Comparison of ENCODE assay signal across 24 cellular contexts in the genomic region with DNA sequence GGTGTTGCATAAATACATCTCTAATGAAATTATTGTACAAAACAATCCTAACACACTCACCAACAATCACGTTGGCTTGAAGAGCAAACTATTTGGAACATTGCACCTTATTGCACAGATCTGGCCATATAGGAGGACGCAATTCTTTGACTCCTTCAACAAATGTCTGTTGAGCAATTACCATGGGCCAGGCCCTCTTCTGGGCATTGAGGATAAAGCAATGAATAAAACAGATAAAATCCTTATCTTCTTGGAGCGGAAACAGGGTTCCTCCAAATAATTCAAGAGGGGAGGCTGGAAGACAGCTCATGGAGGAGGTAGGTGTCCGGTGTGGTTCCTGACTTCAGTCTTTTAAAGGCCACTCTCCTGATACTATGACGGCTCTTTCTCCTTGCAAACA. TPM values are rescaled to one million over a fixed set of nuclear protein-coding genes. Genes with fewer than 3 reads are reported as not detected.
DNase-seq lines count a peak whose midpoint lies in the region; ATAC-seq and TF ChIP-seq lines count a peak whose summit lies in the region.
"Had no signal": no experiment of that assay in that cellular context is flagged by ENCODE, and none has a peak within 500 bp of the region (broad histone marks: within the 10 kb centered on the region; RNA-seq: fewer than 3 reads in every experiment).

No MANE protein-coding gene starts in this region.

- H3K79me2 ChIP-seq in DOHH2 (ENCODE audit: control insufficient read depth, low read length) (no peaks in the 10 kb centered on the region), hepatocyte (no peaks in the 10 kb centered on the region)

- no peak overlapping the region for H2BK5ac ChIP-seq in IMR-90 (ENCODE audit: low read depth, low read length, poor library complexity, severe bottlenecking)

- H3K4me1 Mint-ChIP-seq in stimulated activated naive B cell treated with anti-CD40 and anti-IgM and Interleukin-4, amounts not matched to agents 10 μg/mL and 1 μg/mL and 100 μg/mL, for 72 hours = no peaks in the 10 kb centered on the region
- H3K4me1 Mint-ChIP-seq: memory B cell had no signal

- H4K20me1 ChIP-seq in DOHH2 (ENCODE audit: control insufficient read depth, insufficient read depth, low read depth, low read length) = no peaks in the 10 kb centered on the region
- no peaks in the 10 kb centered on the region for H4K20me1 ChIP-seq in IMR-90 (ENCODE audit: insufficient read depth, low read length)
- H4K20me1 ChIP-seq in hepatocyte (ENCODE audit: insufficient read depth, poor library complexity, severe bottlenecking) = no peaks in the 10 kb centered on the region

- no peak overlapping the region for H2BK20ac ChIP-seq in IMR-90 (ENCODE audit: low read depth, low read length)

- no peak overlapping the region for H4K8ac ChIP-seq in IMR-90 (ENCODE audit: low read depth in 2 of 2, low read length in 2 of 2)

- H3K36me3 Mint-ChIP-seq in stimulated activated naive B cell treated with anti-CD40 and anti-IgM and Interleukin-4, amounts not matched to agents 10 μg/mL and 1 μg/mL and 100 μg/mL, for 72 hours = no peaks in the 10 kb centered on the region
- H3K36me3 Mint-ChIP-seq: memory B cell; naive thymus-derived CD8-positive, alpha-beta T cell had no signal

- H3K4me3 ChIP-seq in DOHH2 (ENCODE audit: low read length) (no peak overlapping the region), IMR-90 (ENCODE audit: insufficient read depth, low read depth, low read length) (no peak overlapping the region), foreskin fibroblast (ENCODE audit: low read depth in 1 of 2, low read length in 2 of 2) (no peak overlapping the region), hepatocyte (no peak overlapping the region), vagina (no peak overlapping the region)
- H3K4me3 ChIP-seq: heart right ventricle, PC-9 had no signal

- ATAC-seq in IMR-90 (ENCODE audit: low read depth) (no peak), HG02852 (IDR thresholded peaks at IDR 0.05; ENCODE audit: unreplicated experiment) (no peak)
- ATAC-seq in stimulated activated naive B cell treated with anti-CD40 and anti-IgM and Interleukin-4, amounts not matched to agents 10 μg/mL and 1 μg/mL and 100 μg/mL, for 72 hours (replicated peaks) = no peak
- ATAC-seq: heart right ventricle; naive thymus-derived CD8-positive, alpha-beta T cell had no signal

- no peak overlapping the region for H3K56ac ChIP-seq in IMR-90 (ENCODE audit: extremely low read depth, insufficient read depth, low read length)

- H3K9me1 ChIP-seq in IMR-90 (ENCODE audit: insufficient read depth, low read length) = no peaks in the 10 kb centered on the region

- DNase-seq in IMR-90 (no peak), SK-MEL-5 (ENCODE audit: low read depth, low spot score) (peak; percentile 16), foreskin fibroblast (peak; percentile 4 to 27), hepatocyte (ENCODE audit: low spot score) (no peak), vagina (ENCODE audit: extremely low spot score in 2 of 2) (no peak)
- no peak for DNase-seq in stimulated activated naive B cell treated with anti-CD40 and anti-IgM and Interleukin-4, amounts not matched to agents 10 μg/mL and 1 μg/mL and 100 μg/mL, for 72 hours
- DNase-seq: activated CD4-positive, alpha-beta T cell treated with anti-CD3 and anti-CD28 coated beads for 4 hours; activated effector memory CD4-positive, alpha-beta T cell treated with Interleukin-2 at 50 U/mL for 16 hours; AML-193; amniotic stem cell; caudate nucleus; effector CD8-positive, alpha-beta T cell; GDM1; heart right ventricle; naive thymus-derived CD8-positive, alpha-beta T cell; NCI-H187 treated with DMSO at 0.1 percent for 48 hours; NCI-H510A; PC-9; T-helper 9 cell had no signal

- H3K27ac ChIP-seq in DOHH2 (ENCODE audit: low read depth, low read length) = no peak overlapping the region
- no peak overlapping the region for H3K27ac ChIP-seq in IMR-90 (ENCODE audit: insufficient read depth, low read length)
- H3K27ac ChIP-seq in hepatocyte = no peak overlapping the region
- no peak overlapping the region for H3K27ac ChIP-seq in vagina
- H3K27ac ChIP-seq: heart right ventricle, PC-9 had no signal

- no peak overlapping the region for H3K4ac ChIP-seq in IMR-90 (ENCODE audit: low read depth, low read length)

- CTCF ChIA-PET in IMR-90 (lab: Yijun Ruan, JAX) = no interaction called here

- no peak overlapping the region for H2BK15ac ChIP-seq in IMR-90 (ENCODE audit: low read depth, low read length)

- in situ Hi-C loops in IMR-90 (cut with MboI; ENCODE audit: low sequenced_read_pairs) = no loop called here
- in situ Hi-C loops in SK-MEL-5 (cut with HindIII; ENCODE audit: low pct_unique_long_range_greater_than_20kb, low sequenced_read_pairs) = no loop called here

- H3K36me3 ChIP-seq in DOHH2 (ENCODE audit: control insufficient read depth, low read length) = no peaks in the 10 kb centered on the region
- no peaks in the 10 kb centered on the region for H3K36me3 ChIP-seq in IMR-90 (ENCODE audit: control insufficient read depth, insufficient read depth, low read length)
- H3K36me3 ChIP-seq in hepatocyte (replicated peaks; ENCODE audit: insufficient read depth, low read depth) = no peaks in the 10 kb centered on the region
- H3K36me3 ChIP-seq in vagina = no peaks in the 10 kb centered on the region
- H3K36me3 ChIP-seq: heart right ventricle had no signal

- peak; percentile 20 for TF ChIP-seq CTCF in DOHH2 (IDR thresholded peaks at IDR 0.05; ENCODE audit: low read depth, low read length, poor library complexity, severe bottlenecking)
- TF ChIP-seq CTCF in IMR-90 (conservative IDR thresholded peaks at IDR 0.05; ENCODE audit: low read depth, low read length) = peak; percentile 9; the same call in 1 of the 2 replicates
- TF ChIP-seq CTCF in foreskin fibroblast (IDR thresholded peaks at IDR 0.05; ENCODE audit: low read depth, low read length) = no peak
- no peak for TF ChIP-seq CTCF in hepatocyte (IDR thresholded peaks at IDR 0.05; ENCODE audit: poor library complexity)
- no peak for TF ChIP-seq CTCF in vagina (IDR thresholded peaks at IDR 0.05)

- H3K4me1 ChIP-seq in DOHH2 (ENCODE audit: control insufficient read depth, low read length) (no peaks in the 10 kb centered on the region), IMR-90 (ENCODE audit: control insufficient read depth, insufficient read depth, low read length) (no peaks in the 10 kb centered on the region), hepatocyte (ENCODE audit: insufficient read depth) (peaks cover 2% of the 10 kb centered on the region), vagina (peaks cover 8% of the 10 kb centered on the region)
- H3K4me1 ChIP-seq: heart right ventricle had no signal

- TF ChIP-seq RAD21 in IMR-90 (IDR thresholded peaks at IDR 0.05; ENCODE audit: low read length) = no peak

- H3K9me3 Mint-ChIP-seq in stimulated activated naive B cell treated with anti-CD40 and anti-IgM and Interleukin-4, amounts not matched to agents 10 μg/mL and 1 μg/mL and 100 μg/mL, for 72 hours = no peaks in the 10 kb centered on the region
- H3K9me3 Mint-ChIP-seq: memory B cell; naive thymus-derived CD8-positive, alpha-beta T cell had no signal

- H2AFZ ChIP-seq in IMR-90 (replicated peaks; ENCODE audit: low read length, poor library complexity) = no peak overlapping the region
- no peak overlapping the region for H2AFZ ChIP-seq in hepatocyte
- H2AFZ ChIP-seq: PC-9 had no signal

- WGBS in IMR-90 (ENCODE audit: extremely low coverage in 2 of 2, insufficient read length in 1 of 2), 2 experiments = 45% methylated on average over 2 of the region's 5 CpGs; no CpG with 5 or more reads in 1 of the 2 experiments
- WGBS in hepatocyte (ENCODE audit: low lambda C conversion rate, missing lambda C conversion rate) = 69% methylated on average over 5 of the region's 5 CpGs

- H3K14ac ChIP-seq in IMR-90 (replicated peaks; ENCODE audit: low read depth, low read length) = no peak overlapping the region

- H3K18ac ChIP-seq in IMR-90 (ENCODE audit: low read depth, low read length) = no peak overlapping the region

- POLR2A ChIA-PET in IMR-90 (lab: Charles Lee; ENCODE audit: unreplicated experiment) = no interaction called here

- H3K9me2 ChIP-seq in DOHH2 (replicated peaks; ENCODE audit: control insufficient read depth, low read length) (no peaks in the 10 kb centered on the region), hepatocyte (replicated peaks; ENCODE audit: insufficient read depth) (no peaks in the 10 kb centered on the region)

- no peak overlapping the region for H3K27ac Mint-ChIP-seq in stimulated activated naive B cell treated with anti-CD40 and anti-IgM and Interleukin-4, amounts not matched to agents 10 μg/mL and 1 μg/mL and 100 μg/mL, for 72 hours
- H3K27ac Mint-ChIP-seq: memory B cell; naive thymus-derived CD8-positive, alpha-beta T cell had no signal

- H3K27me3 ChIP-seq in DOHH2 (ENCODE audit: control insufficient read depth, low read length) (no peaks in the 10 kb centered on the region), IMR-90 (ENCODE audit: control insufficient read depth, insufficient read depth, low read length) (peaks cover 4% of the 10 kb centered on the region), hepatocyte (peaks cover 42% of the 10 kb centered on the region), vagina (no peaks in the 10 kb centered on the region)

- BruUV-seq in IMR-90 (replicated peaks; lab: Mats Ljungman, UMichigan) = no TSS peak

- no peak overlapping the region for H2AK9ac ChIP-seq in IMR-90 (replicated peaks; ENCODE audit: low read depth, low read length, poor library complexity)

- no peaks in the 10 kb centered on the region for H3F3A ChIP-seq in DOHH2 (ENCODE audit: control insufficient read depth, insufficient read depth)

- no peak overlapping the region for H3K9ac ChIP-seq in IMR-90 (ENCODE audit: low read depth, low read length)

- H4K91ac ChIP-seq in IMR-90 (ENCODE audit: insufficient read depth, low read depth, low read length) = no peak overlapping the region

- no peak overlapping the region for H2BK120ac ChIP-seq in IMR-90 (ENCODE audit: low read depth, low read length)

- H3K9me3 ChIP-seq in DOHH2 (ENCODE audit: control insufficient read depth, insufficient read depth, low read length) (no peaks in the 10 kb centered on the region), IMR-90 (ENCODE audit: control insufficient read depth, insufficient read depth, low read length) (no peaks in the 10 kb centered on the region), hepatocyte (ENCODE audit: low read depth) (no peaks in the 10 kb centered on the region), vagina (no peaks in the 10 kb centered on the region)
- H3K9me3 ChIP-seq: heart right ventricle had no signal

- TF ChIP-seq POLR2A in IMR-90 (IDR thresholded peaks at IDR 0.05; ENCODE audit: low read depth, low read length) (no peak), vagina (IDR thresholded peaks at IDR 0.05) (no peak)

- H3K27me3 Mint-ChIP-seq in stimulated activated naive B cell treated with anti-CD40 and anti-IgM and Interleukin-4, amounts not matched to agents 10 μg/mL and 1 μg/mL and 100 μg/mL, for 72 hours = peaks cover 41 to 51% of the 10 kb centered on the region in 2 donors

- dilution Hi-C loops in IMR-90 (cut with HindIII; ENCODE audit: low sequenced_read_pairs, unreplicated experiment) = no loop called here

- H3K4me3 Mint-ChIP-seq in stimulated activated naive B cell treated with anti-CD40 and anti-IgM and Interleukin-4, amounts not matched to agents 10 μg/mL and 1 μg/mL and 100 μg/mL, for 72 hours = no peak overlapping the region
- H3K4me3 Mint-ChIP-seq: memory B cell; naive thymus-derived CD8-positive, alpha-beta T cell had no signal

- intact Hi-C loops in IMR-90 (cut with micrococcal nuclease) = no loop called here
- intact Hi-C loops in vagina (cut with DNase I) = no loop called here

- no peak overlapping the region for H3K23ac ChIP-seq in IMR-90 (ENCODE audit: low read depth, low read length)

- no peak overlapping the region for H4K5ac ChIP-seq in IMR-90 (ENCODE audit: low read depth, low read length)

- H3K4me2 ChIP-seq in DOHH2 (ENCODE audit: low read length) (no peak overlapping the region), IMR-90 (ENCODE audit: low read depth, low read length) (no peak overlapping the region), hepatocyte (no peak overlapping the region)
- H3K4me2 ChIP-seq: PC-9 had no signal

- no peak overlapping the region for H2AK5ac ChIP-seq in IMR-90 (ENCODE audit: low read depth, low read length)

- H3K79me1 ChIP-seq in IMR-90 (ENCODE audit: low read depth in 1 of 2, low read length in 2 of 2) = no peaks in the 10 kb centered on the region

RNA-seq across cellular contexts. Expression of gene PAX7, which starts 43.3 kb away (rescaled TPM):
- not detected in 2 replicates for total RNA-seq in IMR-90 (2012; rRNA removed)
- not detected in 2 replicates for polyA plus RNA-seq in IMR-90 (2012; rRNA removed)
- polyA plus RNA-seq in IMR-90 (2012; cell fraction: cytosol; rRNA removed) = not detected in 2 replicates
- polyA plus RNA-seq in IMR-90 (2012; cell fraction: nucleus; rRNA removed; ENCODE audit: low replicate concordance) = not detected in 2 replicates
- total RNA-seq in SK-MEL-5 (2014; rRNA removed; shearing (Covaris generic)) = not detected in 2 replicates
- not detected in 2 replicates for polyA plus RNA-seq in SK-MEL-5 (2015; cell fraction: cytosol; rRNA removed)
- not detected in 2 replicates for polyA plus RNA-seq in SK-MEL-5 (2015; cell fraction: nucleus; rRNA removed)
- not detected in 2 replicates for total RNA-seq in hepatocyte
- polyA plus RNA-seq in hepatocyte = not detected in 2 replicates
- total RNA-seq in vagina = not detected
- total RNA-seq: fibroblast of lung; heart right ventricle; naive thymus-derived CD8-positive, alpha-beta T cell; PC-9; posterior vena cava had no signal
- polyA plus RNA-seq: fibroblast of lung; heart right ventricle; naive thymus-derived CD8-positive, alpha-beta T cell had no signal

Comparison
In these comparisons a context has a peak if more than half of its experiments do, and no peak if none do; other contexts are left out.
1. CTCF ChIP-seq: peak in DOHH2 (single experiment) and IMR-90 (single experiment); none in foreskin fibroblast (single experiment), hepatocyte (single experiment) and vagina (0 of 3).
2. DNase-seq: peak in SK-MEL-5 (single experiment) and foreskin fibroblast (2 of 2); none in IMR-90 (single experiment), hepatocyte (single experiment), stimulated activated naive B cell treated with anti-CD40 and anti-IgM and Interleukin-4, amounts not matched to agents 10 μg/mL and 1 μg/mL and 100 μg/mL, for 72 hours (single experiment) and vagina (0 of 2).